Comparison of ENCODE assay signal across 8 cellular contexts in genomic region chr7:106421181-106421762, GRCh38.
A peak's percentile ranks its signal among the peaks of the same experiment; 100 is the strongest.
DNase-seq lines count a peak whose midpoint lies in the region; ATAC-seq and TF ChIP-seq lines count a peak whose summit lies in the region.

No MANE protein-coding gene starts in this region.

- H3K36me3 ChIP-seq in BJ (ENCODE audit: control insufficient read depth, insufficient read depth, low read length) (no peaks in the 10 kb centered on the region), stomach (no peaks in the 10 kb centered on the region), BE2C (no peaks in the 10 kb centered on the region)

- intact Hi-C loops in stomach (cut with DNase I; ENCODE audit: low total_unique reads): no loop called here

- DNase-seq in BJ (ENCODE audit: low read depth) (peak; percentile 75), NCI-H1092 treated with DMSO at 0.1 percent for 48 hours (lab: John Stamatoyannopoulos, UW) (peak; percentile 66), anterior cingulate cortex (lab: John Stamatoyannopoulos, UW) (peak in 30 of 58 donors; percentile 2 to 75 (median 27)), hypothalamus (lab: John Stamatoyannopoulos, UW) (peak in 32 of 51 donors; percentile 2 to 65 (median 23)), stomach (peak; percentile 43), BE2C (no peak), SW480 (ENCODE audit: low spot score) (no peak)
- no peak for DNase-seq in naive thymus-derived CD8-positive, alpha-beta T cell

- TF ChIP-seq EP300 in stomach (IDR thresholded peaks at IDR 0.05): peak; percentile 15

- no peak overlapping the region for H3K4me3 ChIP-seq in BJ (ENCODE audit: low read depth, low read length)
- H3K4me3 ChIP-seq in stomach: no peak overlapping the region
- H3K4me3 ChIP-seq in BE2C (ENCODE audit: low read depth, low read length): no peak overlapping the region

- no peak for TF ChIP-seq POLR2A in stomach (IDR thresholded peaks at IDR 0.05)

- POLR2A ChIA-PET in BJ (lab: Charles Lee): no interaction called here
- POLR2A ChIA-PET in naive thymus-derived CD8-positive, alpha-beta T cell (lab: Charles Lee): no interaction called here

- H3K4me3 Mint-ChIP-seq in naive thymus-derived CD8-positive, alpha-beta T cell: no peak overlapping the region

- no peak for ATAC-seq in naive thymus-derived CD8-positive, alpha-beta T cell

- no peaks in the 10 kb centered on the region for H3K27me3 ChIP-seq in BJ (ENCODE audit: control insufficient read depth, insufficient read depth, low read length)
- H3K27me3 ChIP-seq in stomach: no peaks in the 10 kb centered on the region
- H3K27me3 ChIP-seq in BE2C: no peaks in the 10 kb centered on the region

- TF ChIP-seq CTCF in BJ (IDR thresholded peaks at IDR 0.05; ENCODE audit: insufficient read depth, low read depth, low read length): no peak
- no peak for TF ChIP-seq CTCF in stomach (IDR thresholded peaks at IDR 0.05)
- no peak for TF ChIP-seq CTCF in BE2C (IDR thresholded peaks at IDR 0.05; ENCODE audit: low read depth, low read length)

- H3K4me1 Mint-ChIP-seq in naive thymus-derived CD8-positive, alpha-beta T cell: peaks cover 0 to 14% (median 6%) of the 10 kb centered on the region in 4 donors

- peaks cover 0 to 5% (median 0%) of the 10 kb centered on the region in 3 donors for H3K36me3 Mint-ChIP-seq in naive thymus-derived CD8-positive, alpha-beta T cell

- peaks cover 38 to 84% (median 47%) of the 10 kb centered on the region in 4 donors for H3K4me1 ChIP-seq in stomach
- no peaks in the 10 kb centered on the region for H3K4me1 ChIP-seq in BE2C

- H3K27ac ChIP-seq in stomach: peak overlapping the region; percentile 14 to 91 (median 74)

- CTCF ChIA-PET in BJ (lab: Yijun Ruan, JAX): interaction anchor here (0.8 to 2.0 kb wide), 2 partner anchors 160 to 254 kb away, joined by 3 to 4 read pairs; no protein-coding TSS in a partner anchor

- 35 to 78% (median 60%) methylated on average over 6 of the region's 6 CpGs for WGBS in stomach, 5 donors

- no peak overlapping the region for H3K27ac Mint-ChIP-seq in naive thymus-derived CD8-positive, alpha-beta T cell

- peaks cover 1 to 15% (median 8%) of the 10 kb centered on the region in 9 donors for H3K9me3 Mint-ChIP-seq in naive thymus-derived CD8-positive, alpha-beta T cell

- H3K9me3 ChIP-seq in stomach (peaks cover 0 to 3% (median 0%) of the 10 kb centered on the region in 4 donors), BE2C (no peaks in the 10 kb centered on the region)

- H3K27me3 Mint-ChIP-seq in naive thymus-derived CD8-positive, alpha-beta T cell: peaks cover 5 to 28% (median 14%) of the 10 kb centered on the region in 5 donors

Comparison
In these comparisons a context has a peak if more than half of its experiments do, and no peak if none do; other contexts are left out.
1. DNase-seq: peak in BJ (single experiment), NCI-H1092 treated with DMSO at 0.1 percent for 48 hours (single experiment), anterior cingulate cortex (30 of 58), hypothalamus (32 of 51) and stomach (single experiment); none in BE2C (single experiment), naive thymus-derived CD8-positive, alpha-beta T cell (0 of 10) and SW480 (single experiment).